Comparison of ENCODE assay signal across 29 cellular contexts in the genomic region with DNA sequence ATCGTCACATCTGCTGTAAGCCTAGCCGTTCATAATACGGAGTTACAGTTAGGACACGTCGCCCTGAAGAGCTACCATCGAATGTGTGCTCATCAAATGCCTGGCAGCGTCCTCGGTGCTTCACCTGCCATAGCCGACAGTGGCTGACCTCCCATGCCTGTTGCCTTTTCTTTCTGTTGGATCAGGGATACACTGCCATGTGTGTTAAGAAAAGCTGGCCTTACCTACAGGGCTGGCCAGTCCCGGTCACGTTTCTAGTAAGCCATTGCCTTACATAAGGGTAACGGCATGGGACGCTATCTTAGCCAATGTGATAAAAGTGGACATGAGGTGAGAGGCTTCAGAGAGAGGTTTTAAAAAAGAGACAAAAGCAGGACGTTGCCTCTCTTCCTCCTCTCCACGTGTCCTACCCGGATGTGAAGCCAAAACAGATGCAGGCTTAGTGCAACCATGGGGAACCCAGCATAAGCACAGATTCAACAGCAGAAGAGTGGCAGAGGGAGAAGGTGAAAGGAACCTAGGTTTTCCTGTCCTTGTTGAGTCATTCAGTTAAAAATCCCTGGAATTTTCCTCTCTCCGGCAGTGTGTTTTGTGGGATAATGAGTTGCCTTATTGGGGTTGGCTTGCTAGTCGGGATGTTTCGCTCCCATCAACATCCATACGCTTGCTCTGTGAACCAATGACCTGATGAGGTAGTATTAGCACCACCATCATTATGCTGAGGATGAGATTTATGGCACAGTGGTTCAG.
"Had no signal": no experiment of that assay in that cellular context is flagged by ENCODE, and none has a peak within 500 bp of the region (broad histone marks: within the 10 kb centered on the region; RNA-seq: fewer than 3 reads in every experiment).

No MANE protein-coding gene starts in this region.

- H3K36me3 Mint-ChIP-seq: activated CD4-positive, alpha-beta memory T cell treated with anti-CD3 and anti-CD28 coated beads for 36 hours; activated naive CD4-positive, alpha-beta T cell treated with anti-CD3 and anti-CD28 coated beads, Interleukin-2, amount 10 ng/mL, durations not matched to agents 7 days and 5 days; activated naive CD8-positive, alpha-beta T cell treated with anti-CD3 and anti-CD28 coated beads for 36 hours; T-cell had no signal

- H3K27ac Mint-ChIP-seq: activated CD4-positive, alpha-beta memory T cell treated with anti-CD3 and anti-CD28 coated beads for 36 hours; activated CD4-positive, alpha-beta T cell treated with anti-CD3 and anti-CD28 coated beads, Interleukin-2, amount 10 ng/mL, durations not matched to agents 7 days and 5 days; activated naive CD4-positive, alpha-beta T cell treated with anti-CD3 and anti-CD28 coated beads, Interleukin-2, amount 10 ng/mL, durations not matched to agents 7 days and 5 days; activated naive CD8-positive, alpha-beta T cell treated with anti-CD3 and anti-CD28 coated beads for 36 hours; activated T-helper 2 cell treated with anti-CD3 and anti-CD28 coated beads, Interferon-gamma antibody, Interleukin-2, Interleukin-4, amounts not matched to agents 10 μg/mL and 5 μg/mL and 100 μg/mL, durations not matched to agents 14 hours and 24 hours and 36 hours; T-cell had no signal

- H3K4me1 Mint-ChIP-seq: activated CD4-positive, alpha-beta T cell treated with anti-CD3 and anti-CD28 coated beads, Interleukin-2, amount 10 ng/mL, durations not matched to agents 7 days and 5 days; activated naive CD4-positive, alpha-beta T cell treated with anti-CD3 and anti-CD28 coated beads, Interleukin-2, amount 10 ng/mL, durations not matched to agents 7 days and 5 days; activated naive CD8-positive, alpha-beta T cell treated with anti-CD3 and anti-CD28 coated beads for 36 hours had no signal

- DNase-seq: activated CD4-positive, alpha-beta memory T cell treated with anti-CD3 and anti-CD28 coated beads for 36 hours; activated CD4-positive, alpha-beta T cell treated with anti-CD3 and anti-CD28 coated beads, Interleukin-2, amount 10 ng/mL, durations not matched to agents 7 days and 5 days; activated CD4-positive, CD25-positive, alpha-beta regulatory T cell; activated gamma-delta T cell treated with Interleukin-2 at 50 U/mL for 16 hours; activated naive CD4-positive, alpha-beta T cell treated with anti-CD3 and anti-CD28 coated beads, Interleukin-2, amount 10 ng/mL, durations not matched to agents 7 days and 5 days; activated naive CD8-positive, alpha-beta T cell treated with anti-CD3 and anti-CD28 coated beads for 36 hours; activated T-cell treated with anti-CD3 and anti-CD28 coated beads for 4 hours; activated T-cell treated with anti-CD3 and anti-CD28 coated beads, Interleukin-2, amount 50 U/mL, for 48 hours; brain microvascular endothelial cell; Karpas-422; MM.1S; NCI-H1105; NCI-H1436; NCI-H1930; NCI-H2171; NCI-H2227 treated with DMSO at 0.1 percent for 48 hours; NCI-H526 treated with DMSO at 0.1 percent for 48 hours; NCI-H82; OCI-M1; RPMI8226; T-cell; T-helper 2 cell; T1000 had no signal

- H3K9me3 Mint-ChIP-seq: activated CD4-positive, alpha-beta memory T cell treated with anti-CD3 and anti-CD28 coated beads for 36 hours; activated CD4-positive, alpha-beta T cell treated with anti-CD3 and anti-CD28 coated beads, Interleukin-2, amount 10 ng/mL, durations not matched to agents 7 days and 5 days; activated naive CD4-positive, alpha-beta T cell treated with anti-CD3 and anti-CD28 coated beads, Interleukin-2, amount 10 ng/mL, durations not matched to agents 7 days and 5 days; activated naive CD8-positive, alpha-beta T cell treated with anti-CD3 and anti-CD28 coated beads for 36 hours; activated T-helper 2 cell treated with anti-CD3 and anti-CD28 coated beads, Interferon-gamma antibody, Interleukin-2, Interleukin-4, amounts not matched to agents 10 μg/mL and 5 μg/mL and 100 μg/mL, durations not matched to agents 14 hours and 24 hours and 36 hours had no signal

- H3K27ac ChIP-seq: brain microvascular endothelial cell, cardiac muscle cell, SK-N-MC, VCaP had no signal

- H3K4me3 Mint-ChIP-seq: activated CD4-positive, alpha-beta memory T cell treated with anti-CD3 and anti-CD28 coated beads for 36 hours; activated CD4-positive, alpha-beta T cell treated with anti-CD3 and anti-CD28 coated beads, Interleukin-2, amount 10 ng/mL, durations not matched to agents 7 days and 5 days; activated naive CD4-positive, alpha-beta T cell treated with anti-CD3 and anti-CD28 coated beads, Interleukin-2, amount 10 ng/mL, durations not matched to agents 7 days and 5 days; activated naive CD8-positive, alpha-beta T cell treated with anti-CD3 and anti-CD28 coated beads for 36 hours; T-cell had no signal

- ATAC-seq: Panc1, Right ventricle myocardium inferior, T-cell had no signal

- H3K27me3 ChIP-seq: brain microvascular endothelial cell had no signal

- H3K36me3 ChIP-seq: brain microvascular endothelial cell, cardiac muscle cell had no signal

- H3K4me3 ChIP-seq: cardiac muscle cell, SK-N-MC had no signal
